Comparison of ENCODE assay signal across 1 cellular context in genomic region chr15:74193905-74194304, GRCh38.
TF ChIP-seq lines count a peak whose summit lies in the region.

No MANE protein-coding gene starts in this region.

TF ChIP-seq in GM12878, 131 proteins besides CTCF, POLR2A, EP300 and RAD21:
- no peak for TF ChIP-seq NKRF (conservative IDR thresholded peaks at IDR 0.05)
- TF ChIP-seq SPI1 (IDR thresholded peaks at IDR 0.05; ENCODE audit: borderline replicate concordance, insufficient read depth, low read depth, low read length) = peak; percentile 58; the same call in 1 of the 2 replicates
- no peak for TF ChIP-seq IKZF2 (IDR thresholded peaks at IDR 0.05)
